In the genomic region with DNA sequence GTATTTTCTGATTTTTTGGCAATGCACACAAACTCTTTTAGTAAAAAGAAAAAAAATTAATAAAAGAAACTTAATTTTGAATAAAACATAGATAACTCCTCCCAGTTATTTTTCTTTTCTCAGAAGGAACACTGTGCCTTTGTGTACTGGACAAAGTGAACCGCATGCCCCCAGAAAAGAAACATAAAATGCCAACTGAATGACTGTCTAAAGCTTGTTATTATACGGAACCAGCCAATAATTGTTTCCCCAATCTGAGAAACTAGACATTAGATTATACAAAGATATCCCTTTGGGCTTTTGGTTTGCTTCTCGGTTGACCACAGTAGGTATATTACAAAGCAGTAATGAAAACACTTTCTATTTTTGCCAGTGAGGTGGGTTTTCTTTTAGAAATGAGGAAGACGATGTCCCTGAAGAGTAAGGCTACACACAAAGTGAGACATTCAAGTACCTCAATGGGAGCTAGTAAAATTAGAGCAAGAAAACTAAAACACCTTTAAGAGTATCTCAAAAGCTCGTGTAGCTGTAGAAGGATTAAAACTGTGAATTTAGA, we compare ENCODE assay signal across 10 cellular contexts. TPM values are rescaled to one million over a fixed set of nuclear protein-coding genes. Genes with fewer than 3 reads are reported as not detected.
DNase-seq lines count a peak whose midpoint lies in the region; ATAC-seq and TF ChIP-seq lines count a peak whose summit lies in the region.
"Not testable (repeated sequence)": the region's sequence is repeated elsewhere in the genome, so short reads cannot be mapped to it uniquely, and the experiment has no call there.
"Had no signal": no experiment of that assay in that cellular context is flagged by ENCODE, and none has a peak within 500 bp of the region (broad histone marks: within the 10 kb centered on the region; RNA-seq: fewer than 3 reads in every experiment).

No MANE protein-coding gene starts in this region.

- not testable (repeated sequence) for H4K20me1 ChIP-seq in BLaER1

- not testable (repeated sequence) for TF ChIP-seq CTCF in left ventricle myocardium inferior (IDR thresholded peaks at IDR 0.05; ENCODE audit: borderline replicate concordance)

- H3K4me2 ChIP-seq in BLaER1, result peak overlapping the region; percentile 42

- H3K36me3 ChIP-seq in BLaER1, left ventricle myocardium inferior: not testable (repeated sequence)

- not testable (repeated sequence) for H3K27me3 ChIP-seq in BLaER1; left ventricle myocardium inferior (ENCODE audit: low read depth)

- not testable (repeated sequence) for H3K27ac ChIP-seq in BLaER1
- peak overlapping the region; percentile 71 for H3K27ac ChIP-seq in left ventricle myocardium inferior (replicated peaks)

- intact Hi-C loops in left ventricle myocardium inferior (cut with micrococcal nuclease), result not testable (repeated sequence)

- not testable (repeated sequence) for DNase-seq in left ventricle myocardium inferior

- ATAC-seq in GM18519 (IDR thresholded peaks at IDR 0.05; ENCODE audit: low FRiP score, unreplicated experiment) (peak; percentile 52), GM19452 (IDR thresholded peaks at IDR 0.05; ENCODE audit: unreplicated experiment) (peak; percentile 62), HG02610 (IDR thresholded peaks at IDR 0.05; ENCODE audit: unreplicated experiment) (peak; percentile 82), HG03103 (IDR thresholded peaks at IDR 0.05; ENCODE audit: low read depth, unreplicated experiment) (peak; percentile 59), HG03469 (IDR thresholded peaks at IDR 0.05; ENCODE audit: unreplicated experiment) (peak; percentile 69), SK-N-SH treated with all-trans-retinoic acid at 6 μM for 48 hours (peak; percentile 34; the same call in 2 of the 3 replicates)

- H3K9me3 ChIP-seq in BLaER1; left ventricle myocardium inferior (replicated peaks): not testable (repeated sequence)

- H3K4me3 ChIP-seq in BLaER1, result not testable (repeated sequence)
- H3K4me3 ChIP-seq in left ventricle myocardium inferior, result peak overlapping the region; percentile 14

- peaks cover 21% of the 10 kb centered on the region for H3K4me1 ChIP-seq in BLaER1
- peaks cover 83% of the 10 kb centered on the region for H3K4me1 ChIP-seq in left ventricle myocardium inferior

- not testable (repeated sequence) for H3K9ac ChIP-seq in BLaER1

RNA-seq across cellular contexts. Expression of a gene that starts 25.3 kb away (rescaled TPM):
- 83.9 TPM for total RNA-seq in left ventricle myocardium inferior
- total RNA-seq: CD8-positive, alpha-beta T cell; G401 had no signal
